Comparison of ENCODE assay signal across 1 cellular context in the genomic region with DNA sequence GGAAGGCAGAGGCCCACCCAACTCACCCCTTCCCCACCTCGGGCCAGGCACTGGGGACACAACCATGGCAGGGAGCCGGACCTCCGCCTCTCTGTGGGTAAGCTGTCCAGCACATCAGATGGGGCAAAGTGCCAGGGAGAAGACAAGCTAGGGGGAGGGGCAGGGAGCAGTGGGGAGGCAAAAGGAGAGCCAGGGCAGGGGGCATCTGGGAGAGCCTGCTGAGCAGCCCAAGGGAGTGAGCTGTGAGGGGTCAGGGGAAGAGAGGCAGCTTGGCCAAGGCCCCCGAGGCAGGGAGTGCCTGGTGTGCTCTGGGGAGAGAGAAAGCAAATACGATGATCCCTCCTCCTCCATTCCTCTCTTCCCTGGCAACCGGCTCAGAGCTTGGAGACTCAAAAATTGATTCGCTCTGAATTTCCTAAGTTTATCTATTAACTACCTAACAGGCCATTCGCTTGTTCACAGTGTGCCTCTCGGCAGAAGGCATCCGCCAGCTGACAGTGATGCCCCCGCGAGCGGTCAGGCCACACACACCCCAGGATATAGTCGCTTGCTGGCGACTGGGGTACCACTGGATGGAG.
A peak's percentile ranks its signal among the peaks of the same experiment; 100 is the strongest.
TF ChIP-seq lines count a peak whose summit lies in the region.

No MANE protein-coding gene starts in this region.

TF ChIP-seq in liver, 16 proteins besides CTCF, POLR2A, EP300 and RAD21 (continued from another document):
- TF ChIP-seq, protein P1, sequence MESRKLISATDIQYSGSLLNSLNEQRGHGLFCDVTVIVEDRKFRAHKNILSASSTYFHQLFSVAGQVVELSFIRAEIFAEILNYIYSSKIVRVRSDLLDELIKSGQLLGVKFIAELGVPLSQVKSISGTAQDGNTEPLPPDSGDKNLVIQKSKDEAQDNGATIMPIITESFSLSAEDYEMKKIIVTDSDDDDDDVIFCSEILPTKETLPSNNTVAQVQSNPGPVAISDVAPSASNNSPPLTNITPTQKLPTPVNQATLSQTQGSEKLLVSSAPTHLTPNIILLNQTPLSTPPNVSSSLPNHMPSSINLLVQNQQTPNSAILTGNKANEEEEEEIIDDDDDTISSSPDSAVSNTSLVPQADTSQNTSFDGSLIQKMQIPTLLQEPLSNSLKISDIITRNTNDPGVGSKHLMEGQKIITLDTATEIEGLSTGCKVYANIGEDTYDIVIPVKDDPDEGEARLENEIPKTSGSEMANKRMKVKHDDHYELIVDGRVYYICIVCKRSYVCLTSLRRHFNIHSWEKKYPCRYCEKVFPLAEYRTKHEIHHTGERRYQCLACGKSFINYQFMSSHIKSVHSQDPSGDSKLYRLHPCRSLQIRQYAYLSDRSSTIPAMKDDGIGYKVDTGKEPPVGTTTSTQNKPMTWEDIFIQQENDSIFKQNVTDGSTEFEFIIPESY (IDR thresholded peaks at IDR 0.05), result no peak
- TF ChIP-seq YY1 (IDR thresholded peaks at IDR 0.05), result peak; percentile 68
